ENCODE assay signal across 20 cellular contexts in the genomic region with DNA sequence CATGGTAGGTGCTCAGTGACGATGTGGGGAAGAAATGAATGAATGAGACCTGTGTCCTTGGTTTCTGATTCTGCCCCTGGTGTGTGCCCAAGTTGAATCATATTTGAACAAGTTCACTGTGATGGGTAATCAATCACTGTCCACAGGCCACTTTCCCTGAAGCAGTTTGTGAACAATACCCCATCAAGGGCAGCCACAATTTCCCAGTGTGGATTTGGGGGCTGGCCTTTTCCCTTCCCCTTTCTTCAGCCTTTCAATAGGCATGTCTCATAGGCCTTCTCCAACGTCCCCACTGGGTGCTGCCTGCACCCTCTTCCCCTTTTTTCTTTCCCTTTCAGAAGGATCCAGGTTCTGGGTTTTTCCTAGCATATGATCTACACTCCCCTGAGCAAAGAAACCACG.
"Had no signal": no experiment of that assay in that cellular context is flagged by ENCODE, and none has a peak within 500 bp of the region (broad histone marks: within the 10 kb centered on the region; RNA-seq: fewer than 3 reads in every experiment).

No MANE protein-coding gene starts in this region.

- H3K9me3 Mint-ChIP-seq: naive thymus-derived CD8-positive, alpha-beta T cell; neural progenitor cell; type B pancreatic cell had no signal

- ATAC-seq: gastrocnemius medialis; heart right ventricle; mucosa of descending colon; naive thymus-derived CD8-positive, alpha-beta T cell; right cardiac atrium had no signal

- H3K4me3 Mint-ChIP-seq: naive thymus-derived CD8-positive, alpha-beta T cell; neural progenitor cell; type B pancreatic cell had no signal

- H3K36me3 Mint-ChIP-seq: naive thymus-derived CD8-positive, alpha-beta T cell; neural progenitor cell; type B pancreatic cell had no signal

- DNase-seq: dorsolateral prefrontal cortex; effector CD8-positive, alpha-beta T cell; gastrocnemius medialis; heart right ventricle; hypothalamus; kidney glomerular epithelial cell; mammary epithelial cell; mucosa of descending colon; naive thymus-derived CD8-positive, alpha-beta T cell; nucleus accumbens; ovary; right cardiac atrium; small intestine; stimulated activated CD4-positive, alpha-beta T cell treated with anti-CD3 and anti-CD28 coated beads, Interleukin-12 subunit alpha, Interleukin-12 subunit beta, amount 100 ng/mL, for 4 hours; stimulated activated naive CD4-positive, alpha-beta T cell treated with Interleukin-2 at 50 U/mL for 16 hours; thyroid gland; uterus had no signal

- FAIRE-seq: islet of Langerhans, small intestine had no signal
